Comparison of ENCODE assay signal across 8 cellular contexts in the genomic region with DNA sequence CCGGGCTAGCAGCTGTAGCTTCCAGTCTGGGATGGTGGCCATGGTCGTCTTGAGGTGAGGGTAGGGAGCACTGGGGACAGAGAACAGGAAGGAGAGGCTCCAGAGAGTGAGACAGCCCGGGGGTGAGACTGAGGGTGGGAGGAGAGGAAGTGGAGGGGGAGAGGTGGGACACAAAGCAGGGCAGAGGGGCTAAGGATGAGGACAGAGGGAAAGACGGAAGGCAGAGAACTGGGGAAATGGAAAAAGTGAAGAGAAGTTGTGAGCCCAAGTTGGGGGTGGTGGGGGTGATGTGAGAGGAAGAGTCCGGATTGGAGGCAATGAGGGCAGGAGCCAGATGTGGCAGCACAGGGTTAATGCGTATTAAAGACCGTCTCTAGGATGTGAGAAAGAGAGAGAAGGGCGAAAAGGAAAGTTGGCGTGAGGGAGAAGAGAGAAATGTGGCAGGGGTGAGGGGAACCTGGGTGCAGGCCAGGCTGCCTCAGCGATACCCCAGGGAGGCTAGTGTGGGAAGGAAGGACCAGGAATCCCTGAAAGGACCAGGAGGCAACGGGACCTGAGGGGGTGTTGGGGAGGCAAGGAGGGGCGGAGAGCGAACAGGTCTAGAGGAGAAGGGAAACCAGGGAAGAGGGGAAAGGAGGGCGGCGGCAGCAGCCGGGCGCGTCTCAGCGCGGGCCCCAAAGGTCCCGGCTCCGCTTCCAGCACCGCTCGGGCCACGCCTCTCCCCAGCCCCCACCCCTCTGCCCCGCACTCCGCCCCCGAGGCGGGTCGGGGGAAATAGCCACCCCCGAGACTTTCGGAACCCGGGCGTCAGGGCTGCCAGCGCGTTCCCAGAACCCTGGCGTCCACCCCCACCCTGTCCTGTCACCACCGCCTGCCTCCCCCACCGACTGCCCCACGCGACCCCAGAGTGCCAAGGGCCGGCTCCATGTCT. TPM values are rescaled to one million over a fixed set of nuclear protein-coding genes. Genes with fewer than 3 reads are reported as not detected.
DNase-seq lines count a peak whose midpoint lies in the region; ATAC-seq and TF ChIP-seq lines count a peak whose summit lies in the region.

A gene with protein sequence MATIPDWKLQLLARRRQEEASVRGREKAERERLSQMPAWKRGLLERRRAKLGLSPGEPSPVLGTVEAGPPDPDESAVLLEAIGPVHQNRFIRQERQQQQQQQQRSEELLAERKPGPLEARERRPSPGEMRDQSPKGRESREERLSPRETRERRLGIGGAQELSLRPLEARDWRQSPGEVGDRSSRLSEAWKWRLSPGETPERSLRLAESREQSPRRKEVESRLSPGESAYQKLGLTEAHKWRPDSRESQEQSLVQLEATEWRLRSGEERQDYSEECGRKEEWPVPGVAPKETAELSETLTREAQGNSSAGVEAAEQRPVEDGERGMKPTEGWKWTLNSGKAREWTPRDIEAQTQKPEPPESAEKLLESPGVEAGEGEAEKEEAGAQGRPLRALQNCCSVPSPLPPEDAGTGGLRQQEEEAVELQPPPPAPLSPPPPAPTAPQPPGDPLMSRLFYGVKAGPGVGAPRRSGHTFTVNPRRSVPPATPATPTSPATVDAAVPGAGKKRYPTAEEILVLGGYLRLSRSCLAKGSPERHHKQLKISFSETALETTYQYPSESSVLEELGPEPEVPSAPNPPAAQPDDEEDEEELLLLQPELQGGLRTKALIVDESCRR (minus strand): TSS at position 669 of the 931 bp plus-strand sequence. CDS start 627 bp downstream, at position 42.

- 2% methylated on average over 40 to 42 of the region's 42 CpGs for WGBS in ovary, 3 donors

- H3K4me1 Mint-ChIP-seq in CD8-positive, alpha-beta memory T cell = peaks cover 45 to 61% (median 45%) of the 10 kb centered on the region in 3 donors
- H3K4me1 Mint-ChIP-seq in activated naive CD4-positive, alpha-beta T cell treated with anti-CD3 and anti-CD28 coated beads for 36 hours (ENCODE audit: low read depth) = peaks cover 34% of the 10 kb centered on the region

- TF ChIP-seq EP300 in ovary (IDR thresholded peaks at IDR 0.05) = no peak

- H3K36me3 ChIP-seq in CD8-positive, alpha-beta memory T cell (ENCODE audit: insufficient read depth, low read length) = no peaks in the 10 kb centered on the region
- no peaks in the 10 kb centered on the region; the same call in none of the 2 replicates for H3K36me3 ChIP-seq in SJCRH30
- no peaks in the 10 kb centered on the region for H3K36me3 ChIP-seq in ovary
- H3K36me3 ChIP-seq in thoracic aorta = no peaks in the 10 kb centered on the region

- peak within 1 kb of the TSS; percentile 95 to 100 (median 99) for H3K4me3 Mint-ChIP-seq in CD8-positive, alpha-beta memory T cell
- H3K4me3 Mint-ChIP-seq in activated naive CD4-positive, alpha-beta T cell treated with anti-CD3 and anti-CD28 coated beads for 36 hours = peak within 1 kb of the TSS; percentile 96

- H3K27me3 ChIP-seq in CD8-positive, alpha-beta memory T cell (ENCODE audit: insufficient read depth, low read length, poor library complexity, severe bottlenecking) = no peaks in the 10 kb centered on the region
- H3K27me3 ChIP-seq in SJCRH30 (no peaks in the 10 kb centered on the region), ovary (no peaks in the 10 kb centered on the region), thoracic aorta (replicated peaks; ENCODE audit: insufficient read depth) (no peaks in the 10 kb centered on the region)

- H3K27ac ChIP-seq in CD8-positive, alpha-beta memory T cell (ENCODE audit: low read depth, low read length) = peak within 1 kb of the TSS; percentile 90
- H3K27ac ChIP-seq in SJCRH30 (peak within 1 kb of the TSS; percentile 96), ovary (peak within 1 kb of the TSS; percentile 95 to 96), thoracic aorta (peak within 1 kb of the TSS; percentile 100)

- no peaks in the 10 kb centered on the region for H3K9me3 Mint-ChIP-seq in CD8-positive, alpha-beta memory T cell
- no peaks in the 10 kb centered on the region for H3K9me3 Mint-ChIP-seq in activated naive CD4-positive, alpha-beta T cell treated with anti-CD3 and anti-CD28 coated beads for 36 hours

- peaks cover 43% of the 10 kb centered on the region for H3K4me1 ChIP-seq in CD8-positive, alpha-beta memory T cell (ENCODE audit: insufficient read depth, low read length)
- H3K4me1 ChIP-seq in SJCRH30 (peaks cover 39% of the 10 kb centered on the region), ovary (ENCODE audit: insufficient read depth) (peaks cover 11% of the 10 kb centered on the region), thoracic aorta (ENCODE audit: control insufficient read depth in 1 of 2, low read depth in 2 of 2) (peaks cover 27 to 47% of the 10 kb centered on the region in 2 donors)

- peak; percentile 17 for TF ChIP-seq POLR2A in ovary (IDR thresholded peaks at IDR 0.05)

- peak within 1 kb of the TSS; percentile 92 for H3K4me3 ChIP-seq in CD8-positive, alpha-beta memory T cell (ENCODE audit: low read length)
- H3K4me3 ChIP-seq in SJCRH30 (peak within 1 kb of the TSS; percentile 83), ovary (peak within 1 kb of the TSS; percentile 54), thoracic aorta (peak within 1 kb of the TSS; percentile 99)

- H3K27me3 Mint-ChIP-seq in CD8-positive, alpha-beta memory T cell = no peaks in the 10 kb centered on the region
- no peaks in the 10 kb centered on the region for H3K27me3 Mint-ChIP-seq in activated naive CD4-positive, alpha-beta T cell treated with anti-CD3 and anti-CD28 coated beads for 36 hours (ENCODE audit: low read depth)

- CTCF ChIA-PET in CD8-positive, alpha-beta memory T cell (lab: Charles Lee) = interaction anchor here (1.2 to 17.6 kb wide), 3 partner anchors 21 to 145 kb away, joined by 4 to 697 read pairs (median 5); a partner anchor contains a TSS
- CTCF ChIA-PET in activated naive CD4-positive, alpha-beta T cell treated with anti-CD3 and anti-CD28 coated beads for 36 hours (lab: Charles Lee) = interaction anchor here (1.1 to 1.8 kb wide), 3 partner anchors 37 to 142 kb away, joined by 3 to 7 read pairs (median 5); no protein-coding TSS in a partner anchor

- peaks cover 3 to 52% (median 11%) of the 10 kb centered on the region in 3 donors for H3K36me3 Mint-ChIP-seq in CD8-positive, alpha-beta memory T cell
- peaks cover 53% of the 10 kb centered on the region for H3K36me3 Mint-ChIP-seq in activated naive CD4-positive, alpha-beta T cell treated with anti-CD3 and anti-CD28 coated beads for 36 hours (ENCODE audit: low read depth)

- peak; percentile 12 for ATAC-seq in HG02610 (IDR thresholded peaks at IDR 0.05; ENCODE audit: unreplicated experiment)
- no peak for ATAC-seq in thoracic aorta (ENCODE audit: insufficient number of reproducible peaks, low FRiP score, low read depth)

- intact Hi-C loops in activated naive CD4-positive, alpha-beta T cell treated with anti-CD3 and anti-CD28 coated beads for 36 hours (cut with micrococcal nuclease) = loop anchor here (1.0 to 5.0 kb wide), 3 partner anchors 39 to 359 kb away; a partner anchor contains a TSS
- intact Hi-C loops in ovary (cut with DNase I) = loop anchor here in 3 of 4 donors (2.0 to 10.0 kb wide), 3 partner anchors 35 to 199 kb away; a partner anchor contains a TSS

- H3K27ac Mint-ChIP-seq in CD8-positive, alpha-beta memory T cell = peak within 1 kb of the TSS; percentile 91 to 100 (median 96)
- H3K27ac Mint-ChIP-seq in activated naive CD4-positive, alpha-beta T cell treated with anti-CD3 and anti-CD28 coated beads for 36 hours = peak within 1 kb of the TSS; percentile 100

- TF ChIP-seq CTCF in ovary (IDR thresholded peaks at IDR 0.05) (no peak), thoracic aorta (IDR thresholded peaks at IDR 0.05) (no peak)

- POLR2A ChIA-PET in CD8-positive, alpha-beta memory T cell (lab: Charles Lee) = interaction anchor here (8.1 kb wide), 1 partner anchor 35 kb away, joined by 142 read pairs; a partner anchor contains a TSS

- no peaks in the 10 kb centered on the region for H3K9me3 ChIP-seq in CD8-positive, alpha-beta memory T cell (ENCODE audit: low read length)
- H3K9me3 ChIP-seq in SJCRH30 (replicated peaks) (no peaks in the 10 kb centered on the region), ovary (no peaks in the 10 kb centered on the region), thoracic aorta (no peaks in the 10 kb centered on the region)

- peak; percentile 62 to 86 (median 79) for DNase-seq in CD8-positive, alpha-beta memory T cell
- DNase-seq in SJCRH30 (peak; percentile 55 to 59), glomerular visceral epithelial cell (ENCODE audit: extremely low spot score) (peak; percentile 71), ovary (peak; percentile 82 to 87 (median 82)), thoracic aorta (ENCODE audit: low spot score) (peak; percentile 76), NCI-H1930 (lab: John Stamatoyannopoulos, UW) (no peak)
- DNase-seq in activated naive CD4-positive, alpha-beta T cell treated with anti-CD3 and anti-CD28 coated beads for 36 hours = peak; percentile 90

RNA-seq across cellular contexts. Expression of the gene that starts here (rescaled TPM):
- total RNA-seq in CD8-positive, alpha-beta memory T cell = 100 to 1,000 TPM; 149 to 153 TPM
- 166 TPM for polyA plus RNA-seq in CD8-positive, alpha-beta memory T cell
- 39.4 and 44.3 TPM in 2 replicates for total RNA-seq in SJCRH30 (2014; rRNA removed; shearing (Covaris generic))
- 100 to 1,000 TPM; 112 to 115 TPM for total RNA-seq in activated naive CD4-positive, alpha-beta T cell treated with anti-CD3 and anti-CD28 coated beads for 36 hours
- 10 to 100 TPM; 14.7 to 86.4 (median 56.0) TPM for total RNA-seq in ovary
- polyA plus RNA-seq in ovary = 10 to 100 TPM; 51.0 to 95.9 TPM
- 10 to 100 TPM; 65.7 to 88.2 TPM for total RNA-seq in thoracic aorta

Comparison
In these comparisons a context has a peak if more than half of its experiments do, and no peak if none do; other contexts are left out.
1. DNase-seq: peak in CD8-positive, alpha-beta memory T cell (5 of 5), SJCRH30 (2 of 2), activated naive CD4-positive, alpha-beta T cell treated with anti-CD3 and anti-CD28 coated beads for 36 hours (single experiment), glomerular visceral epithelial cell (single experiment), ovary (5 of 5) and thoracic aorta (single experiment); none in NCI-H1930 (0 of 2).
2. Peak in every context shown above with its lines, with median percentiles within 50 percentile points of each other: H3K27ac ChIP-seq and H3K4me3 ChIP-seq.